ENCODE assay signal across 9 cellular contexts in genomic region chr10:79138449-79139123, GRCh38.
DNase-seq lines count a peak whose midpoint lies in the region; ATAC-seq lines count a peak whose summit lies in the region.
"Had no signal": no experiment of that assay in that cellular context is flagged by ENCODE, and none has a peak within 500 bp of the region (broad histone marks: within the 10 kb centered on the region; RNA-seq: fewer than 3 reads in every experiment).

No MANE protein-coding gene starts in this region.

- no peaks in the 10 kb centered on the region for H3K9me3 ChIP-seq in T-helper 17 cell (ENCODE audit: control insufficient read depth, low read length, poor library complexity, severe bottlenecking)
- no peaks in the 10 kb centered on the region for H3K9me3 ChIP-seq in skeletal muscle satellite cell (replicated peaks; ENCODE audit: low read length)

- H3K4me3 Mint-ChIP-seq in T-helper 17 cell = peak overlapping the region; percentile 76
- peak overlapping the region; percentile 77 to 83 (median 81) for H3K4me3 Mint-ChIP-seq in immature natural killer cell

- H3K4me1 ChIP-seq in skeletal muscle satellite cell (ENCODE audit: control insufficient read depth, insufficient read depth, low read length) = peaks cover 65% of the 10 kb centered on the region

- H3K27me3 Mint-ChIP-seq in T-helper 17 cell = no peaks in the 10 kb centered on the region
- peaks cover 2 to 4% (median 3%) of the 10 kb centered on the region in 3 donors for H3K27me3 Mint-ChIP-seq in immature natural killer cell (ENCODE audit: low read depth in 3 of 3)

- peaks cover 12% of the 10 kb centered on the region for H3K36me3 Mint-ChIP-seq in T-helper 17 cell (ENCODE audit: low read depth)
- peaks cover 0 to 29% (median 18%) of the 10 kb centered on the region in 3 donors for H3K36me3 Mint-ChIP-seq in immature natural killer cell

- ATAC-seq in T-helper 17 cell = no peak
- ATAC-seq in GM18517 (IDR thresholded peaks at IDR 0.05; ENCODE audit: unreplicated experiment) = no peak

- peaks cover 43% of the 10 kb centered on the region for H3K4me1 Mint-ChIP-seq in T-helper 17 cell
- peaks cover 77 to 87% of the 10 kb centered on the region in 2 donors for H3K4me1 Mint-ChIP-seq in immature natural killer cell

- H3K4me3 ChIP-seq in skeletal muscle satellite cell (ENCODE audit: low read length) = no peak overlapping the region

- H3K36me3 ChIP-seq in skeletal muscle satellite cell (ENCODE audit: insufficient read depth, low read length) = peaks cover 57% of the 10 kb centered on the region

- DNase-seq in GM04503 (ENCODE audit: low read depth) = peak; percentile 74
- DNase-seq in T-helper 17 cell = no peak
- no peak for DNase-seq in immature natural killer cell
- DNase-seq in COLO829 (ENCODE audit: low spot score) = no peak
- DNase-seq in GM19240 (ENCODE audit: insufficient read length, low spot score) = no peak
- DNase-seq in activated effector memory CD4-positive, alpha-beta T cell treated with Interleukin-2 at 50 U/mL for 16 hours = no peak
- DNase-seq: NCI-H446 had no signal

- H3K4me2 ChIP-seq in skeletal muscle satellite cell (ENCODE audit: low read length) = peak overlapping the region; percentile 8

- H3K27ac Mint-ChIP-seq in T-helper 17 cell = peak overlapping the region; percentile 88
- H3K27ac Mint-ChIP-seq in immature natural killer cell = peak overlapping the region; percentile 83 to 92 (median 88)

- no peaks in the 10 kb centered on the region for H3K9me3 Mint-ChIP-seq in immature natural killer cell

- H3K9ac ChIP-seq in skeletal muscle satellite cell (ENCODE audit: low read depth, low read length) = peak overlapping the region; percentile 73

- H3K27me3 ChIP-seq in skeletal muscle satellite cell (ENCODE audit: control insufficient read depth, insufficient read depth, low read length) = no peaks in the 10 kb centered on the region
